21 cellular contexts compared by ENCODE assay signal in the genomic region with DNA sequence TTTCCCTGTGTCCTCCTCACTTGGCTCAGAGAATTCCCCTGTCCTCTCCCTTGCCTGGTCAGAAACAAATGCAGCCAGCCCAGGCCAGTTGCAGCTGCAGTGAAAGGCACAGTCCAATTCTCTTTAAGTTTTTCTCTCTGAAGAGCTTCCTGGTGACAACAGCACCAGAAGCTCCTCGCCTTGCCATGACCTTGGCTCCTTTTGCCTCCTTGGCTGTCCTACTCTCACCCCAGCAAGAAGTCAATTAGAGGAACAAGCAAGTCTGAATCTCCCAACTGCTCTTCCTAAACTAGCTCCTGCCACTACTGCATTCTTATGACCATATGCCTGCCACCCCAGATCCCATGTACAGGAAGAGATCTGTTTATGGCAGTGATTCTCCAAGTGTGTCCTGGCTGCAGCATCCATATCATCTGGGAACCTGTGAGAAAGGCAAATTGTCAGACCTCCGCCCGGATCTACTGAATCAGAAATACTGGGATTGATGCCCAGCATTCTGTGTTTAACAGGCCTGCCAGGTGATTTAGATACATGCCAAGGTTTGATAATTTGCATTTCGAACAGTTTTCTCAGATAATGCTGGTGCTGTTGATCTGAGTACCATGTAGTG.
DNase-seq lines count a peak whose midpoint lies in the region; ATAC-seq, FAIRE-seq and TF ChIP-seq lines count a peak whose summit lies in the region.
"Had no signal": no experiment of that assay in that cellular context is flagged by ENCODE, and none has a peak within 500 bp of the region (broad histone marks: within the 10 kb centered on the region; RNA-seq: fewer than 3 reads in every experiment).

No MANE protein-coding gene starts in this region.

- H3K4ac ChIP-seq in mesenchymal stem cell (ENCODE audit: low read depth in 1 of 2, low read length in 2 of 2) = no peak overlapping the region

- peaks cover 16% of the 10 kb centered on the region for H3K4me1 Mint-ChIP-seq in astrocyte (ENCODE audit: low read depth, unreplicated experiment)
- no peaks in the 10 kb centered on the region for H3K4me1 Mint-ChIP-seq in effector memory CD8-positive, alpha-beta T cell (ENCODE audit: low read depth in 2 of 2)
- H3K4me1 Mint-ChIP-seq: naive thymus-derived CD8-positive, alpha-beta T cell had no signal

- no peak overlapping the region for H4K8ac ChIP-seq in mesenchymal stem cell (ENCODE audit: low read length)

- H3K18ac ChIP-seq in mesenchymal stem cell (ENCODE audit: low read depth in 1 of 2, low read length in 2 of 2) = no peak overlapping the region

- no peak overlapping the region for H3K4me3 Mint-ChIP-seq in astrocyte (ENCODE audit: unreplicated experiment)
- no peak overlapping the region for H3K4me3 Mint-ChIP-seq in effector memory CD8-positive, alpha-beta T cell
- H3K4me3 Mint-ChIP-seq: activated CD4-positive, alpha-beta memory T cell treated with anti-CD3 and anti-CD28 coated beads for 36 hours; activated T-cell treated with anti-CD3 and anti-CD28 coated beads, Interleukin-2, amount 50 U/mL, for 24 hours; naive thymus-derived CD8-positive, alpha-beta T cell had no signal

- no peak overlapping the region for H3K9ac ChIP-seq in MM.1S (ENCODE audit: low read length)
- H3K9ac ChIP-seq in astrocyte (ENCODE audit: low read length) = peak overlapping the region; percentile 28
- peak overlapping the region; percentile 37 for H3K9ac ChIP-seq in mesenchymal stem cell (ENCODE audit: low read length)

- no peaks in the 10 kb centered on the region for H3K79me1 ChIP-seq in mesenchymal stem cell (replicated peaks; ENCODE audit: low read length, poor library complexity, severe bottlenecking)

- H3K36me3 Mint-ChIP-seq in astrocyte (ENCODE audit: low read depth, unreplicated experiment) = no peaks in the 10 kb centered on the region
- H3K36me3 Mint-ChIP-seq in effector memory CD8-positive, alpha-beta T cell (ENCODE audit: insufficient read depth) = no peaks in the 10 kb centered on the region
- H3K36me3 Mint-ChIP-seq: activated CD4-positive, alpha-beta memory T cell treated with anti-CD3 and anti-CD28 coated beads for 36 hours; naive thymus-derived CD8-positive, alpha-beta T cell had no signal

- H3F3A ChIP-seq in MM.1S (ENCODE audit: insufficient read depth, low read length) = no peaks in the 10 kb centered on the region; the same call in 1 of the 2 replicates

- H2AK5ac ChIP-seq in mesenchymal stem cell (ENCODE audit: low read length, severe bottlenecking) = no peak overlapping the region

- H2BK15ac ChIP-seq in mesenchymal stem cell (ENCODE audit: low read depth, poor library complexity, severe bottlenecking) = no peak overlapping the region

- H3K4me3 ChIP-seq in MM.1S (ENCODE audit: low read length) (no peak overlapping the region), astrocyte (ENCODE audit: insufficient read depth, low read depth, low read length) (no peak overlapping the region), mesenchymal stem cell (ENCODE audit: insufficient read depth in 1 of 2, low read depth in 1 of 2, low read length in 2 of 2) (peak overlapping the region in 1 of 2 experiments; percentile 11)
- H3K4me3 ChIP-seq: breast epithelium, dorsolateral prefrontal cortex, pancreas, suprapubic skin had no signal

- peak overlapping the region; percentile 38; the same call in 1 of the 2 replicates for H3K27ac ChIP-seq in MM.1S (ENCODE audit: low read length)
- H3K27ac ChIP-seq in astrocyte (ENCODE audit: low read depth, low read length) = peak overlapping the region; percentile 72
- no peak overlapping the region for H3K27ac ChIP-seq in mesenchymal stem cell (ENCODE audit: low read length, poor library complexity, severe bottlenecking)
- H3K27ac ChIP-seq: breast epithelium, pancreas, suprapubic skin had no signal

- no peak overlapping the region for H4K91ac ChIP-seq in mesenchymal stem cell (ENCODE audit: low read length)

- TF ChIP-seq CTCF in MM.1S (IDR thresholded peaks at IDR 0.05; ENCODE audit: low read length) (no peak), astrocyte (IDR thresholded peaks at IDR 0.05; ENCODE audit: insufficient read depth, low read depth, low read length) (no peak)

- H3K27ac Mint-ChIP-seq in astrocyte (ENCODE audit: unreplicated experiment) = no peak overlapping the region
- H3K27ac Mint-ChIP-seq in effector memory CD8-positive, alpha-beta T cell = no peak overlapping the region
- H3K27ac Mint-ChIP-seq: activated CD4-positive, alpha-beta memory T cell treated with anti-CD3 and anti-CD28 coated beads for 36 hours; activated T-cell treated with anti-CD3 and anti-CD28 coated beads, Interleukin-2, amount 50 U/mL, for 24 hours had no signal

- DNase-seq in DMS79 treated with DMSO at 0.1 percent for 48 hours (lab: John Stamatoyannopoulos, UW) (peak; percentile 70), MM.1S (no peak), astrocyte (ENCODE audit: low read depth) (peak; percentile 12), mesenchymal stem cell (no peak), NCI-H2227 treated with DMSO at 0.1 percent for 48 hours (lab: John Stamatoyannopoulos, UW) (no peak)
- no peak for DNase-seq in effector memory CD8-positive, alpha-beta T cell
- DNase-seq: activated CD4-positive, alpha-beta memory T cell treated with anti-CD3 and anti-CD28 coated beads for 36 hours; activated naive CD4-positive, alpha-beta T cell treated with anti-CD3 and anti-CD28 coated beads, Interleukin-2, amount 50 U/mL, for 16 hours; activated T-cell treated with anti-CD3 and anti-CD28 coated beads, Interleukin-2, amount 50 U/mL, for 24 hours; erythroblast; naive thymus-derived CD8-positive, alpha-beta T cell; NCI-H146; pancreas; stimulated activated CD4-positive, alpha-beta T cell treated with anti-CD3 and anti-CD28 coated beads, Interleukin-4, amount 100 ng/mL, for 24 hours; T-helper 1 cell had no signal

- H3K9me3 ChIP-seq in MM.1S (replicated peaks; ENCODE audit: insufficient read depth, low read length) (no peaks in the 10 kb centered on the region), astrocyte (ENCODE audit: insufficient read depth, low read depth, low read length) (no peaks in the 10 kb centered on the region), mesenchymal stem cell (ENCODE audit: control insufficient read depth, low read length) (no peaks in the 10 kb centered on the region)
- H3K9me3 ChIP-seq: breast epithelium, pancreas, suprapubic skin had no signal

- H3K4me2 ChIP-seq in MM.1S (ENCODE audit: low read depth, low read length) (no peak overlapping the region), astrocyte (ENCODE audit: low read length) (peak overlapping the region; percentile 49), mesenchymal stem cell (ENCODE audit: low read length, poor library complexity, severe bottlenecking) (no peak overlapping the region)

- H2BK12ac ChIP-seq in mesenchymal stem cell (ENCODE audit: low read length in 2 of 2) = no peak overlapping the region

- no peaks in the 10 kb centered on the region for H3K9me3 Mint-ChIP-seq in astrocyte (ENCODE audit: unreplicated experiment)
- no peaks in the 10 kb centered on the region for H3K9me3 Mint-ChIP-seq in effector memory CD8-positive, alpha-beta T cell
- H3K9me3 Mint-ChIP-seq: activated CD4-positive, alpha-beta memory T cell treated with anti-CD3 and anti-CD28 coated beads for 36 hours; activated T-cell treated with anti-CD3 and anti-CD28 coated beads, Interleukin-2, amount 50 U/mL, for 24 hours; naive thymus-derived CD8-positive, alpha-beta T cell had no signal

- 87% methylated on average over 4 of the region's 4 CpGs for WGBS in mesenchymal stem cell

- no peak for FAIRE-seq in astrocyte (lab: Jason Lieb, UNC)
- FAIRE-seq: islet of Langerhans, pancreas had no signal

- peaks cover 19% of the 10 kb centered on the region; the same call in 1 of the 2 replicates for H3K4me1 ChIP-seq in MM.1S (ENCODE audit: low read length)
- peaks cover 3% of the 10 kb centered on the region for H3K4me1 ChIP-seq in astrocyte (ENCODE audit: insufficient read depth, low read length)
- peaks cover 2% of the 10 kb centered on the region for H3K4me1 ChIP-seq in mesenchymal stem cell (ENCODE audit: control insufficient read depth, insufficient read depth, low read depth, low read length)
- H3K4me1 ChIP-seq: breast epithelium, pancreas had no signal

- H4K20me1 ChIP-seq in MM.1S (ENCODE audit: insufficient read depth, low read length) (no peaks in the 10 kb centered on the region), astrocyte (ENCODE audit: insufficient read depth, low read length) (no peaks in the 10 kb centered on the region)

- H3K36me3 ChIP-seq in MM.1S (replicated peaks; ENCODE audit: insufficient read depth, low read length) (no peaks in the 10 kb centered on the region), astrocyte (ENCODE audit: insufficient read depth, low read length) (no peaks in the 10 kb centered on the region), mesenchymal stem cell (ENCODE audit: control insufficient read depth in 1 of 2, insufficient read depth in 2 of 2, low read depth in 1 of 2, low read length in 2 of 2) (no peaks in the 10 kb centered on the region)
- H3K36me3 ChIP-seq: breast epithelium, pancreas, suprapubic skin had no signal

- H3K9me2 ChIP-seq in MM.1S (replicated peaks; ENCODE audit: insufficient read depth, low read length) = no peaks in the 10 kb centered on the region

- no peak overlapping the region for H2BK120ac ChIP-seq in mesenchymal stem cell (ENCODE audit: low read depth, low read length)

- no peak overlapping the region for H2AFZ ChIP-seq in MM.1S (ENCODE audit: low read length)
- no peak overlapping the region for H2AFZ ChIP-seq in astrocyte (ENCODE audit: low read depth, low read length)
- H2AFZ ChIP-seq in mesenchymal stem cell (ENCODE audit: low read depth, low read length) = no peak overlapping the region

- no peak overlapping the region for H3K14ac ChIP-seq in mesenchymal stem cell (ENCODE audit: low read length in 2 of 2)

- no peaks in the 10 kb centered on the region for H3K79me2 ChIP-seq in MM.1S (ENCODE audit: low read length)
- H3K79me2 ChIP-seq in astrocyte (ENCODE audit: insufficient read depth, low read length) = no peaks in the 10 kb centered on the region

- no peak overlapping the region for H2BK5ac ChIP-seq in mesenchymal stem cell (ENCODE audit: low read depth, low read length, poor library complexity, severe bottlenecking)

- H3K23ac ChIP-seq in mesenchymal stem cell (ENCODE audit: low read length in 2 of 2) = no peak overlapping the region

- H3K27me3 Mint-ChIP-seq in astrocyte (ENCODE audit: low read depth, unreplicated experiment) = peaks cover 7% of the 10 kb centered on the region
- peaks cover 37 to 40% of the 10 kb centered on the region in 2 donors for H3K27me3 Mint-ChIP-seq in effector memory CD8-positive, alpha-beta T cell

- H3K27me3 ChIP-seq in MM.1S (replicated peaks; ENCODE audit: insufficient read depth, low read length) (no peaks in the 10 kb centered on the region), astrocyte (ENCODE audit: insufficient read depth, low read length) (no peaks in the 10 kb centered on the region), mesenchymal stem cell (ENCODE audit: control insufficient read depth in 1 of 2, insufficient read depth in 1 of 2, low read length in 2 of 2) (peaks cover 0 to 22% of the 10 kb centered on the region in 2 experiments)
- H3K27me3 ChIP-seq: breast epithelium, dorsolateral prefrontal cortex, pancreas, suprapubic skin had no signal

- ATAC-seq in HG02938 (IDR thresholded peaks at IDR 0.05; ENCODE audit: unreplicated experiment) = no peak
- ATAC-seq in effector memory CD8-positive, alpha-beta T cell (replicated peaks) = no peak
- ATAC-seq: HCT116; naive thymus-derived CD8-positive, alpha-beta T cell had no signal

Comparison
In these comparisons a context has a peak if more than half of its experiments do, and no peak if none do; other contexts are left out.
1. DNase-seq: peak in DMS79 treated with DMSO at 0.1 percent for 48 hours (single experiment) and astrocyte (single experiment); none in MM.1S (single experiment), mesenchymal stem cell (single experiment), effector memory CD8-positive, alpha-beta T cell (0 of 3) and NCI-H2227 treated with DMSO at 0.1 percent for 48 hours (single experiment).